28 cellular contexts compared by ENCODE assay signal in genomic region chr2:6474368-6475140, GRCh38.
DNase-seq lines count a peak whose midpoint lies in the region; ATAC-seq and TF ChIP-seq lines count a peak whose summit lies in the region.
"Had no signal": no experiment of that assay in that cellular context is flagged by ENCODE, and none has a peak within 500 bp of the region (broad histone marks: within the 10 kb centered on the region; RNA-seq: fewer than 3 reads in every experiment).

No MANE protein-coding gene starts in this region.

- H3K36me3 Mint-ChIP-seq in neural progenitor cell = no peaks in the 10 kb centered on the region
- H3K36me3 Mint-ChIP-seq: activated CD4-positive, alpha-beta memory T cell treated with anti-CD3 and anti-CD28 coated beads for 36 hours; activated naive CD8-positive, alpha-beta T cell treated with anti-CD3 and anti-CD28 coated beads, Interleukin-2, amount 10 ng/mL, durations not matched to agents 7 days and 5 days; stimulated activated naive B cell treated with anti-CD40 and anti-IgM and Interleukin-4, amounts not matched to agents 10 μg/mL and 1 μg/mL and 100 μg/mL, for 72 hours had no signal

- no peaks in the 10 kb centered on the region for H3K9me3 ChIP-seq in neural progenitor cell (ENCODE audit: low read depth)
- no peaks in the 10 kb centered on the region for H3K9me3 ChIP-seq in lower lobe of right lung
- H3K9me3 ChIP-seq: Caco-2, left ventricle myocardium inferior had no signal

- ATAC-seq in GM18867 (IDR thresholded peaks at IDR 0.05; ENCODE audit: unreplicated experiment) (peak; percentile 38), GM21723 (IDR thresholded peaks at IDR 0.05; ENCODE audit: unreplicated experiment) (peak; percentile 64), HG03103 (IDR thresholded peaks at IDR 0.05; ENCODE audit: low read depth, unreplicated experiment) (peak; percentile 48), lower lobe of right lung (no peak)
- ATAC-seq: stimulated activated naive B cell treated with anti-CD40 and anti-IgM and Interleukin-4, amounts not matched to agents 10 μg/mL and 1 μg/mL and 100 μg/mL, for 72 hours had no signal

- no peaks in the 10 kb centered on the region for H3K36me3 ChIP-seq in neural progenitor cell
- H3K36me3 ChIP-seq in lower lobe of right lung = no peaks in the 10 kb centered on the region
- H3K36me3 ChIP-seq: left ventricle myocardium inferior had no signal

- H3K27me3 Mint-ChIP-seq in neural progenitor cell (ENCODE audit: insufficient read depth, low read depth) = peaks cover 5% of the 10 kb centered on the region
- H3K27me3 Mint-ChIP-seq: activated naive CD8-positive, alpha-beta T cell treated with anti-CD3 and anti-CD28 coated beads, Interleukin-2, amount 10 ng/mL, durations not matched to agents 7 days and 5 days had no signal

- no peak overlapping the region for H3K9ac ChIP-seq in neural progenitor cell

- H3K27me3 ChIP-seq in neural progenitor cell = no peaks in the 10 kb centered on the region
- no peaks in the 10 kb centered on the region for H3K27me3 ChIP-seq in lower lobe of right lung (ENCODE audit: low read depth)

- intact Hi-C loops in lower lobe of right lung (cut with DNase I) = no loop called here

- no peak for DNase-seq in neural progenitor cell (ENCODE audit: low spot score)
- DNase-seq in activated gamma-delta T cell (lab: John Stamatoyannopoulos, UW) = no peak
- DNase-seq in lower lobe of right lung = no peak
- DNase-seq in activated T-cell treated with anti-CD3 and anti-CD28 coated beads for 4 hours = no peak
- DNase-seq: activated CD4-positive, alpha-beta memory T cell treated with anti-CD3 and anti-CD28 coated beads for 36 hours; activated CD8-positive, alpha-beta memory T cell treated with anti-CD3 and anti-CD28 coated beads, Interleukin-2, amount 50 U/mL, for 4 hours; activated naive CD8-positive, alpha-beta T cell treated with anti-CD3 and anti-CD28 coated beads, Interleukin-2, amount 10 ng/mL, durations not matched to agents 7 days and 5 days; C1 segment of cervical spinal cord; Caco-2; caudate nucleus; cortex of kidney; DMS79; GDM1; islet precursor cell; KBM-7; left ventricle myocardium inferior; naive B cell; NCI-H2081 treated with DMSO at 0.1 percent for 48 hours; NCI-H774; occipital lobe; OCI-M1; stimulated activated CD4-positive, alpha-beta T cell treated with anti-CD3 and anti-CD28 coated beads, Interleukin-15, amount 100 ng/mL, for 24 hours; stimulated activated naive B cell treated with anti-CD40 and anti-IgM and Interleukin-4, amounts not matched to agents 10 μg/mL and 1 μg/mL and 100 μg/mL, for 72 hours had no signal

- H2AFZ ChIP-seq in neural progenitor cell (replicated peaks) = no peak overlapping the region

- no peak overlapping the region for H3K4me3 Mint-ChIP-seq in neural progenitor cell
- H3K4me3 Mint-ChIP-seq: activated CD4-positive, alpha-beta memory T cell treated with anti-CD3 and anti-CD28 coated beads for 36 hours; activated naive CD8-positive, alpha-beta T cell treated with anti-CD3 and anti-CD28 coated beads, Interleukin-2, amount 10 ng/mL, durations not matched to agents 7 days and 5 days; naive B cell; stimulated activated naive B cell treated with anti-CD40 and anti-IgM and Interleukin-4, amounts not matched to agents 10 μg/mL and 1 μg/mL and 100 μg/mL, for 72 hours; T-helper 1 cell treated with Interleukin-12 subunit alpha and Interleukin-12 subunit beta and Interleukin-4 antibody, amounts not matched to agents 30 μg/mL and 1 μg/mL, for 36 hours had no signal

- no peaks in the 10 kb centered on the region for H3K79me2 ChIP-seq in neural progenitor cell (ENCODE audit: low read depth)

- H3K27ac ChIP-seq in neural progenitor cell (no peak overlapping the region), lower lobe of right lung (no peak overlapping the region)
- H3K27ac ChIP-seq: left ventricle myocardium inferior, SK-N-MC had no signal

- H3K4me3 ChIP-seq in neural progenitor cell = no peak overlapping the region
- no peak overlapping the region for H3K4me3 ChIP-seq in lower lobe of right lung
- H3K4me3 ChIP-seq: left ventricle myocardium inferior, SK-N-MC had no signal

- H3K27ac Mint-ChIP-seq in neural progenitor cell = peak overlapping the region; percentile 6
- H3K27ac Mint-ChIP-seq: activated CD4-positive, alpha-beta memory T cell treated with anti-CD3 and anti-CD28 coated beads for 36 hours; activated naive CD8-positive, alpha-beta T cell treated with anti-CD3 and anti-CD28 coated beads, Interleukin-2, amount 10 ng/mL, durations not matched to agents 7 days and 5 days; naive B cell; stimulated activated naive B cell treated with anti-CD40 and anti-IgM and Interleukin-4, amounts not matched to agents 10 μg/mL and 1 μg/mL and 100 μg/mL, for 72 hours; T-helper 1 cell treated with Interleukin-12 subunit alpha and Interleukin-12 subunit beta and Interleukin-4 antibody, amounts not matched to agents 30 μg/mL and 1 μg/mL, for 36 hours had no signal

- H3K9me3 Mint-ChIP-seq in neural progenitor cell = peaks cover 11% of the 10 kb centered on the region
- H3K9me3 Mint-ChIP-seq: activated CD4-positive, alpha-beta memory T cell treated with anti-CD3 and anti-CD28 coated beads for 36 hours; activated naive CD8-positive, alpha-beta T cell treated with anti-CD3 and anti-CD28 coated beads, Interleukin-2, amount 10 ng/mL, durations not matched to agents 7 days and 5 days; stimulated activated naive B cell treated with anti-CD40 and anti-IgM and Interleukin-4, amounts not matched to agents 10 μg/mL and 1 μg/mL and 100 μg/mL, for 72 hours; T-helper 1 cell treated with Interleukin-12 subunit alpha and Interleukin-12 subunit beta and Interleukin-4 antibody, amounts not matched to agents 30 μg/mL and 1 μg/mL, for 36 hours had no signal

- H3K4me1 Mint-ChIP-seq in neural progenitor cell = peaks cover 39% of the 10 kb centered on the region
- H3K4me1 Mint-ChIP-seq: activated naive CD8-positive, alpha-beta T cell treated with anti-CD3 and anti-CD28 coated beads, Interleukin-2, amount 10 ng/mL, durations not matched to agents 7 days and 5 days; naive B cell; stimulated activated naive B cell treated with anti-CD40 and anti-IgM and Interleukin-4, amounts not matched to agents 10 μg/mL and 1 μg/mL and 100 μg/mL, for 72 hours had no signal

- peaks cover 20% of the 10 kb centered on the region for H3K4me1 ChIP-seq in neural progenitor cell
- H3K4me1 ChIP-seq in lower lobe of right lung = no peaks in the 10 kb centered on the region
- H3K4me1 ChIP-seq: Caco-2, left ventricle myocardium inferior had no signal

- peaks cover 9% of the 10 kb centered on the region for H3F3A ChIP-seq in neural progenitor cell (ENCODE audit: low read depth)

- no peak overlapping the region for H3K4me2 ChIP-seq in neural progenitor cell

- H4K20me1 ChIP-seq in neural progenitor cell (ENCODE audit: low read depth) = no peaks in the 10 kb centered on the region

- no peak for TF ChIP-seq CTCF in neural progenitor cell (IDR thresholded peaks at IDR 0.05)
- TF ChIP-seq CTCF in lower lobe of right lung (IDR thresholded peaks at IDR 0.05) = no peak

Comparison
In these comparisons a context has a peak if more than half of its experiments do, and no peak if none do; other contexts are left out.
1. ATAC-seq: peak in GM18867 (single experiment), GM21723 (single experiment) and HG03103 (single experiment); none in lower lobe of right lung (0 of 2).